In the genomic region with DNA sequence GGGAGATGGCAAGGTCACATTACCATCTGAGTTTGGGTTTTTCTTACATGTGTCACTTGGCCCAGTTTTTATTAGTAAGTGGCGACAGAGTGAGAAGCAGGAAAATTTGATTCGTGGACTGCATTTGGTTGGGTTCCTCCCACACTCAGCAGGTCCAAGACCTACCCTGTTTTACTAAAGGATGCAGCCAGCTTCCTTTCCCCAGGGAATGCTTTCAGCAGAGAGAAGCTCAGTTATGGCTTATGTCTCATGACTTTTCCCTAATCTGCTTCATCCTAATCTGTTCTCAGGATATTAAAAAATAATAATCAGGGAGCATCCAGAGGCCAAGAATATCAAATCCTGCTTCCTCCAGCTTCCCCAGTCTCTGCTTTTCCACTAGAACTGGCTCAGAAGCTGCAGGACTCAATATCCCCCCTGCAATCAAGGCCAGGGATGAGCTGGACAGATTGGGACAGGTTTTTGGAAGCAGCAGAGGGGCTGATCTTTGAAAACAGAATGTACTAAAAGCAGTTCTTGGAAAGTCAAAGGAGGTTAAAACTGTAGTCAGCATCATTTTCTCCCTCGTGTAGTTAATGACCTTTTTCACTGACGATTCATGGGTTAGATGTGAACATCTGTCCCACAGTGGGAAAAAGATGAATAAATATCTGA, we compare ENCODE assay signal across 25 cellular contexts.
DNase-seq lines count a peak whose midpoint lies in the region; ATAC-seq, FAIRE-seq and TF ChIP-seq lines count a peak whose summit lies in the region.
"Had no signal": no experiment of that assay in that cellular context is flagged by ENCODE, and none has a peak within 500 bp of the region (broad histone marks: within the 10 kb centered on the region; RNA-seq: fewer than 3 reads in every experiment).

No MANE protein-coding gene starts in this region.

- TF ChIP-seq EP300 in gastroesophageal sphincter (IDR thresholded peaks at IDR 0.05): no peak

- H3K79me1 ChIP-seq in trophoblast cell (ENCODE audit: low read length): peaks cover 3% of the 10 kb centered on the region

- no peak overlapping the region for H2BK12ac ChIP-seq in trophoblast cell (ENCODE audit: low read length)

- no peak overlapping the region for H2AK5ac ChIP-seq in trophoblast cell (ENCODE audit: low read length)

- H4K8ac ChIP-seq in trophoblast cell (ENCODE audit: low read depth, low read length): no peak overlapping the region

- ATAC-seq in body of pancreas (peak; percentile 55), gastroesophageal sphincter (peak; percentile 88)
- ATAC-seq: esophagus mucosa; stimulated activated naive CD8-positive, alpha-beta T cell treated with anti-CD3 and anti-CD28 coated beads, Interleukin-15, amount 100 ng/mL, for 72 hours had no signal

- H3K18ac ChIP-seq in trophoblast cell (ENCODE audit: low read length): no peak overlapping the region

- no peak overlapping the region for H2BK120ac ChIP-seq in trophoblast cell (ENCODE audit: insufficient read depth, low read length, poor library complexity)

- no peak overlapping the region for H3K23ac ChIP-seq in trophoblast cell (ENCODE audit: low read length)

- H2BK5ac ChIP-seq in trophoblast cell (ENCODE audit: low read depth, low read length, poor library complexity): no peak overlapping the region

- H3K4me2 ChIP-seq in trophoblast cell (ENCODE audit: low read length): no peak overlapping the region

- H3K36me3 ChIP-seq in body of pancreas (replicated peaks in 1 of 2; ENCODE audit: insufficient read depth in 1 of 2, low read depth in 2 of 2) (no peaks in the 10 kb centered on the region), gastroesophageal sphincter (no peaks in the 10 kb centered on the region), trophoblast cell (ENCODE audit: control insufficient read depth in 1 of 2, insufficient read depth in 2 of 2, low read length in 2 of 2) (no peaks in the 10 kb centered on the region), tibial artery (no peaks in the 10 kb centered on the region)

- no peak overlapping the region for H2AFZ ChIP-seq in trophoblast cell (ENCODE audit: insufficient read depth, low read length, poor library complexity)

- no peak for TF ChIP-seq CTCF in body of pancreas (IDR thresholded peaks at IDR 0.05)
- TF ChIP-seq CTCF in gastroesophageal sphincter (IDR thresholded peaks at IDR 0.05): no peak
- no peak for TF ChIP-seq CTCF in tibial artery (IDR thresholded peaks at IDR 0.05)

- peak overlapping the region; percentile 21 for H4K91ac ChIP-seq in trophoblast cell (ENCODE audit: low read depth, low read length)

- H3K9ac ChIP-seq in trophoblast cell (ENCODE audit: low read length): no peak overlapping the region

- H3K27me3 ChIP-seq in body of pancreas: no peaks in the 10 kb centered on the region
- no peaks in the 10 kb centered on the region for H3K27me3 ChIP-seq in gastroesophageal sphincter
- no peaks in the 10 kb centered on the region for H3K27me3 ChIP-seq in trophoblast cell (ENCODE audit: insufficient read depth, low read length)
- no peaks in the 10 kb centered on the region for H3K27me3 ChIP-seq in tibial artery

- intact Hi-C loops in body of pancreas (cut with DNase I): no loop called here
- intact Hi-C loops in tibial artery (cut with DNase I; ENCODE audit: low total_unique reads): no loop called here

- 70 to 79% methylated on average over 4 of the region's 4 CpGs for WGBS in body of pancreas, 2 donors
- 34 to 48% methylated on average over 3 to 4 of the region's 4 CpGs for WGBS in gastroesophageal sphincter (ENCODE audit: low coverage in 1 of 2), 2 donors
- no CpG with 5 or more reads among the region's 4 CpGs for WGBS in trophoblast cell (ENCODE audit: extremely low coverage, insufficient coverage, insufficient read length)

- H3K9me3 ChIP-seq in body of pancreas (no peaks in the 10 kb centered on the region), gastroesophageal sphincter (no peaks in the 10 kb centered on the region), trophoblast cell (ENCODE audit: insufficient read depth, low read depth, low read length) (no peaks in the 10 kb centered on the region), tibial artery (no peaks in the 10 kb centered on the region)

- H3K4me3 ChIP-seq in body of pancreas (no peak overlapping the region), gastroesophageal sphincter (no peak overlapping the region), trophoblast cell (ENCODE audit: low read depth, low read length) (no peak overlapping the region), tibial artery (no peak overlapping the region)

- H3K27ac ChIP-seq in body of pancreas: no peak overlapping the region
- H3K27ac ChIP-seq in gastroesophageal sphincter: peak overlapping the region; percentile 47 to 76 (median 65)
- no peak overlapping the region for H3K27ac ChIP-seq in trophoblast cell (ENCODE audit: low read depth, low read length)
- peak overlapping the region; percentile 60 to 66 for H3K27ac ChIP-seq in tibial artery

- TF ChIP-seq POLR2A in body of pancreas (IDR thresholded peaks at IDR 0.05) (no peak), gastroesophageal sphincter (IDR thresholded peaks at IDR 0.05) (no peak)

- H3K79me2 ChIP-seq in trophoblast cell (ENCODE audit: control insufficient read depth, insufficient read depth, low read length, poor library complexity): no peaks in the 10 kb centered on the region

- DNase-seq in body of pancreas (peak in 3 of 4 donors; percentile 14 to 44 (median 21)), trophoblast cell (no peak), tibial artery (peak; percentile 76 to 78), frontal cortex (ENCODE audit: low spot score in 2 of 2) (no peak), islet precursor cell (no peak), NCI-H2196 treated with DMSO at 0.1 percent for 48 hours (lab: John Stamatoyannopoulos, UW; ENCODE audit: unreplicated experiment) (no peak)
- DNase-seq: activated CD4-positive, alpha-beta T cell treated with anti-CD3 and anti-CD28 coated beads, Interleukin-2, amount 50 U/mL, for 4 hours; activated CD4-positive, CD25-positive, alpha-beta regulatory T cell; activated naive CD4-positive, alpha-beta T cell treated with anti-CD3 and anti-CD28 coated beads for 36 hours; C1 segment of cervical spinal cord; caudate nucleus; COR-L47; endodermal cell; GDM1; H7; KBM-7; kidney glomerular epithelial cell; mesenchymal stem cell; NCI-H1105 treated with DMSO at 0.1 percent for 48 hours; NCI-H1930; stimulated activated CD8-positive, alpha-beta memory T cell treated with anti-CD3 and anti-CD28 coated beads, Interleukin-4, amount 100 ng/mL, for 48 hours; stimulated activated naive CD8-positive, alpha-beta T cell treated with anti-CD3 and anti-CD28 coated beads, Interleukin-15, amount 100 ng/mL, for 72 hours; T-helper 1 cell had no signal

- no peak for FAIRE-seq in frontal cortex (lab: Jason Lieb, UNC)

- H4K12ac ChIP-seq in trophoblast cell (ENCODE audit: low read depth, low read length): no peak overlapping the region

- H3K4ac ChIP-seq in trophoblast cell (ENCODE audit: low read depth, low read length): no peak overlapping the region

- H3K4me1 ChIP-seq in body of pancreas (no peaks in the 10 kb centered on the region), gastroesophageal sphincter (peaks cover 0 to 37% (median 0%) of the 10 kb centered on the region in 3 donors), trophoblast cell (ENCODE audit: control insufficient read depth in 1 of 2, insufficient read depth in 2 of 2, low read length in 2 of 2) (no peaks in the 10 kb centered on the region), tibial artery (peaks cover 5 to 72% (median 31%) of the 10 kb centered on the region in 4 donors)

- no peak overlapping the region for H3K14ac ChIP-seq in trophoblast cell (ENCODE audit: low read length)

Comparison
In these comparisons a context has a peak if more than half of its experiments do, and no peak if none do; other contexts are left out.
1. DNase-seq: peak in body of pancreas (3 of 4) and tibial artery (2 of 2); none in trophoblast cell (0 of 2), frontal cortex (0 of 2), islet precursor cell (single experiment) and NCI-H2196 treated with DMSO at 0.1 percent for 48 hours (single experiment).
2. H3K27ac ChIP-seq: peak in gastroesophageal sphincter (4 of 4) and tibial artery (2 of 2); none in body of pancreas (0 of 4) and trophoblast cell (single experiment).